In the genomic region with DNA sequence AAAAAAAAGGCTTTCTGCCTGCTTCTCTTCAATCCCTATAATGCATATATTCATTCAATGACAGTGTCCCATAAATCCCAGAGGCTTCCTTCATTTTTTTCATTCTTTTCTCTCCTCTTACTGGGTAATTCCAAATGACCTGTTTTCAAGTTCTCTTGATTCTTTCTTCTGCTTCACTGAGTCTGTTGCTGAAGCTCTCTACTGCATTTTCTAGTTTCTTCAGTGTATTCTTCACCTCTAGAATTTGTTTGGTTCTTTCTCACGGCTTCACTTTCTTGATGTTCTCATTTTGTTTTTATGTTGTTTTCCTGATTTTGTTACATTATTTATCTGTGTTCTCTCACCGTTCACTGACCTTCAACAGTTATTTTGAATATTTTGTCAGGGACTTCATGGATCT, we compare ENCODE assay signal across 35 cellular contexts.
"Had no signal": no experiment of that assay in that cellular context is flagged by ENCODE, and none has a peak within 500 bp of the region (broad histone marks: within the 10 kb centered on the region; RNA-seq: fewer than 3 reads in every experiment).

No MANE protein-coding gene starts in this region.

- ATAC-seq: activated CD8-positive, alpha-beta T cell treated with anti-CD3 and anti-CD28 coated beads for 36 hours; activated naive CD8-positive, alpha-beta T cell treated with anti-CD3 and anti-CD28 coated beads, Interleukin-2, amount 50 U/mL, for 24 hours had no signal

- H3K27me3 ChIP-seq: ascending aorta, cardiac muscle cell had no signal

- H3K27ac Mint-ChIP-seq: activated B cell treated with CpG ODN at 0.5 μM for 24 hours; activated CD4-positive, alpha-beta memory T cell treated with anti-CD3 and anti-CD28 coated beads for 36 hours; activated CD4-positive, alpha-beta T cell treated with anti-CD3 and anti-CD28 coated beads, Interleukin-2, amount 10 ng/mL, durations not matched to agents 24 days and 14 days; activated CD8-positive, alpha-beta T cell treated with anti-CD3 and anti-CD28 coated beads for 36 hours; activated naive CD4-positive, alpha-beta T cell treated with anti-CD3 and anti-CD28 coated beads, Interleukin-2, amount 10 ng/mL, durations not matched to agents 7 days and 5 days; activated naive CD4-positive, alpha-beta T cell treated with anti-CD3 and anti-CD28 coated beads, Interleukin-2, amount 50 U/mL, for 24 hours; activated naive CD8-positive, alpha-beta T cell; activated naive CD8-positive, alpha-beta T cell treated with anti-CD3 and anti-CD28 coated beads, Interleukin-2, amount 10 ng/mL, durations not matched to agents 7 days and 5 days; activated naive CD8-positive, alpha-beta T cell treated with anti-CD3 and anti-CD28 coated beads, Interleukin-2, amount 50 U/mL, for 24 hours; activated T-cell treated with anti-CD3 and anti-CD28 coated beads, Interleukin-2, amount 50 U/mL, for 24 hours; activated T-helper 2 cell treated with anti-CD3 and anti-CD28 coated beads, Interferon-gamma antibody, Interleukin-2, Interleukin-4, amounts not matched to agents 10 μg/mL and 5 μg/mL and 100 μg/mL, durations not matched to agents 14 hours and 24 hours and 36 hours; brain; T-helper 2 cell treated with Interferon-gamma antibody and Interleukin-4, amounts not matched to agents 5 μg/mL and 100 μg/mL, for 36 hours had no signal

- H3K27ac ChIP-seq: ascending aorta, cardiac muscle cell, coronary artery, VCaP had no signal

- H3K4me1 Mint-ChIP-seq: activated B cell treated with CpG ODN at 0.5 μM for 24 hours; activated CD4-positive, alpha-beta T cell treated with anti-CD3 and anti-CD28 coated beads, Interleukin-2, amount 10 ng/mL, durations not matched to agents 24 days and 14 days; activated naive CD4-positive, alpha-beta T cell treated with anti-CD3 and anti-CD28 coated beads, Interleukin-2, amount 10 ng/mL, durations not matched to agents 7 days and 5 days; activated naive CD4-positive, alpha-beta T cell treated with anti-CD3 and anti-CD28 coated beads, Interleukin-2, amount 50 U/mL, for 24 hours; activated naive CD8-positive, alpha-beta T cell treated with anti-CD3 and anti-CD28 coated beads, Interleukin-2, amount 10 ng/mL, durations not matched to agents 7 days and 5 days; activated naive CD8-positive, alpha-beta T cell treated with anti-CD3 and anti-CD28 coated beads, Interleukin-2, amount 50 U/mL, for 24 hours; brain; central memory CD8-positive, alpha-beta T cell had no signal

- DNase-seq: activated B cell treated with CpG ODN at 0.5 μM for 24 hours; activated CD4-positive, alpha-beta memory T cell treated with anti-CD3 and anti-CD28 coated beads for 36 hours; activated CD4-positive, alpha-beta T cell treated with anti-CD3 and anti-CD28 coated beads for 4 hours; activated CD4-positive, alpha-beta T cell treated with anti-CD3 and anti-CD28 coated beads, Interleukin-2, amount 10 ng/mL, durations not matched to agents 24 days and 14 days; activated CD4-positive, alpha-beta T cell treated with anti-CD3 and anti-CD28 coated beads, Interleukin-2, amount 50 U/mL, for 1 hour; activated CD4-positive, alpha-beta T cell treated with anti-CD3 and anti-CD28 coated beads, Interleukin-2, amount 50 U/mL, for 4 hours; activated CD4-positive, CD25-positive, alpha-beta regulatory T cell treated with anti-CD3 and anti-CD28 coated beads, Interleukin-2, amount 50 U/mL, for 72 hours; activated CD8-positive, alpha-beta memory T cell treated with anti-CD3 and anti-CD28 coated beads, Interleukin-2, amount 50 U/mL, for 4 hours; activated CD8-positive, alpha-beta T cell treated with anti-CD3 and anti-CD28 coated beads for 36 hours; activated effector memory CD4-positive, alpha-beta T cell treated with Interleukin-2 at 50 U/mL for 16 hours; activated gamma-delta T cell; activated naive CD4-positive, alpha-beta T cell treated with anti-CD3 and anti-CD28 coated beads, Interleukin-2, amount 10 ng/mL, durations not matched to agents 7 days and 5 days; activated naive CD4-positive, alpha-beta T cell treated with Interleukin-2 at 50 U/mL for 16 hours; activated naive CD8-positive, alpha-beta T cell treated with anti-CD3 and anti-CD28 coated beads, Interleukin-2, amount 10 ng/mL, durations not matched to agents 7 days and 5 days; activated naive CD8-positive, alpha-beta T cell treated with anti-CD3 and anti-CD28 coated beads, Interleukin-2, amount 50 U/mL, for 24 hours; activated T-cell treated with anti-CD3 and anti-CD28 coated beads, Interleukin-2, amount 50 U/mL, for 24 hours; activated T-cell treated with anti-CD3 and anti-CD28 coated beads, Interleukin-2, amount 50 U/mL, for 48 hours; amygdala; anterior cingulate cortex; caudate nucleus; cerebellar nuclear complex; T-helper 2 cell; T-helper 9 cell had no signal

- H3K4me3 Mint-ChIP-seq: activated B cell treated with CpG ODN at 0.5 μM for 24 hours; activated CD4-positive, alpha-beta memory T cell treated with anti-CD3 and anti-CD28 coated beads for 36 hours; activated CD4-positive, alpha-beta T cell treated with anti-CD3 and anti-CD28 coated beads, Interleukin-2, amount 10 ng/mL, durations not matched to agents 24 days and 14 days; activated CD8-positive, alpha-beta T cell treated with anti-CD3 and anti-CD28 coated beads for 36 hours; activated naive CD4-positive, alpha-beta T cell treated with anti-CD3 and anti-CD28 coated beads, Interleukin-2, amount 10 ng/mL, durations not matched to agents 7 days and 5 days; activated naive CD4-positive, alpha-beta T cell treated with anti-CD3 and anti-CD28 coated beads, Interleukin-2, amount 50 U/mL, for 24 hours; activated naive CD8-positive, alpha-beta T cell; activated naive CD8-positive, alpha-beta T cell treated with anti-CD3 and anti-CD28 coated beads, Interleukin-2, amount 10 ng/mL, durations not matched to agents 7 days and 5 days; activated naive CD8-positive, alpha-beta T cell treated with anti-CD3 and anti-CD28 coated beads, Interleukin-2, amount 50 U/mL, for 24 hours; activated T-cell treated with anti-CD3 and anti-CD28 coated beads, Interleukin-2, amount 50 U/mL, for 24 hours; brain; central memory CD8-positive, alpha-beta T cell; T-helper 2 cell treated with Interferon-gamma antibody and Interleukin-4, amounts not matched to agents 5 μg/mL and 100 μg/mL, for 36 hours had no signal

- FAIRE-seq: colon, TTC549 had no signal

- H3K4me3 ChIP-seq: ascending aorta, cardiac muscle cell, coronary artery had no signal

- H3K4me1 ChIP-seq: ascending aorta had no signal

- H3K27me3 Mint-ChIP-seq: activated B cell treated with CpG ODN at 0.5 μM for 24 hours; activated CD4-positive, alpha-beta memory T cell treated with anti-CD3 and anti-CD28 coated beads for 36 hours; activated CD4-positive, alpha-beta T cell treated with anti-CD3 and anti-CD28 coated beads, Interleukin-2, amount 10 ng/mL, durations not matched to agents 24 days and 14 days; activated CD8-positive, alpha-beta T cell treated with anti-CD3 and anti-CD28 coated beads for 36 hours; activated naive CD4-positive, alpha-beta T cell treated with anti-CD3 and anti-CD28 coated beads, Interleukin-2, amount 10 ng/mL, durations not matched to agents 7 days and 5 days; activated naive CD4-positive, alpha-beta T cell treated with anti-CD3 and anti-CD28 coated beads, Interleukin-2, amount 50 U/mL, for 24 hours; activated naive CD8-positive, alpha-beta T cell; activated naive CD8-positive, alpha-beta T cell treated with anti-CD3 and anti-CD28 coated beads, Interleukin-2, amount 10 ng/mL, durations not matched to agents 7 days and 5 days; activated naive CD8-positive, alpha-beta T cell treated with anti-CD3 and anti-CD28 coated beads, Interleukin-2, amount 50 U/mL, for 24 hours; activated T-cell treated with anti-CD3 and anti-CD28 coated beads, Interleukin-2, amount 50 U/mL, for 24 hours; central memory CD8-positive, alpha-beta T cell had no signal
